1 cellular context compared by ENCODE assay signal in the genomic region with DNA sequence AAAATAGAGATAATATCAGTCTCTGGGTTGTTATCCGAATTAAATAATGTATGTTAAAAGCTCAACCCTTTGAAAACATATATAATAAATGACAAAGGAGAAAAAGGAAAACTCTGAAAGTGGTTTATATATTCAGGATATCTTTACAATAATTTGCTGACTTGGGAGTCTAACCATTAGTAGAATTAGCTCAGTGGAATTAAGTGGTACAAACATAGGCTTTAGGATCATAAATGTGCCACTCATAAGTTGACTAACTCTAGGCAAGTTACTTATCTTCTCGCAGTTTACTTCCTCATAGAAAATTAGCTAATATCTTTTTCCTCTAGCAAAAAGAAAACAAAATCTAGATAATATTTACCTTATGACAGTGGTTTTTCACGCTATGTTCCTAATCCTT.
TF ChIP-seq lines count a peak whose summit lies in the region.

No MANE protein-coding gene starts in this region.

TF ChIP-seq in HepG2, 621 proteins besides CTCF, POLR2A, EP300 and RAD21:
- no peak for TF ChIP-seq ZFP36L2 (CRISPR knock-in tag; IDR thresholded peaks at IDR 0.05)
- peak; percentile 46 for TF ChIP-seq MAFF (IDR thresholded peaks at IDR 0.05; ENCODE audit: low read depth, low read length)
- no peak for TF ChIP-seq SMC3 (IDR thresholded peaks at IDR 0.05; ENCODE audit: low read length)
- TF ChIP-seq MAFK (conservative IDR thresholded peaks at IDR 0.05 in 1 of 2, IDR thresholded peaks at IDR 0.05 in 1 of 2; ENCODE audit: low read length in 2 of 2), result peak; percentile 58 to 70
